Comparison of ENCODE assay signal across 28 cellular contexts in genomic region chr12:45898094-45898493, GRCh38.
"Had no signal": no experiment of that assay in that cellular context is flagged by ENCODE, and none has a peak within 500 bp of the region (broad histone marks: within the 10 kb centered on the region; RNA-seq: fewer than 3 reads in every experiment).

No MANE protein-coding gene starts in this region.

- H3K9me3 ChIP-seq: left lung, lower lobe of right lung, pancreas, right atrium auricular region, right lobe of liver, tibial nerve, uterus had no signal

- H3K27ac Mint-ChIP-seq: nephron; stimulated activated naive B cell treated with anti-CD40 and anti-IgM and Interleukin-4, amounts not matched to agents 10 μg/mL and 1 μg/mL and 100 μg/mL, for 72 hours; stimulated activated naive CD8-positive, alpha-beta T cell treated with anti-CD3 and anti-CD28 coated beads, Interleukin-15, Interleukin-2, amounts not matched to agents 100 ng/mL and 50 ng/mL, for 24 hours; type B pancreatic cell had no signal

- H3K9me3 Mint-ChIP-seq: immature natural killer cell; nephron; stimulated activated naive CD8-positive, alpha-beta T cell treated with anti-CD3 and anti-CD28 coated beads, Interleukin-15, Interleukin-2, amounts not matched to agents 100 ng/mL and 50 ng/mL, for 24 hours; type B pancreatic cell had no signal

- H3K4me3 ChIP-seq: left lung, lower lobe of right lung, pancreas, right atrium auricular region, right lobe of liver, smooth muscle cell, tibial nerve, uterus had no signal

- H3K27ac ChIP-seq: left lung, lower lobe of right lung, pancreas, right atrium auricular region, right lobe of liver, tibial nerve, uterus had no signal

- FAIRE-seq: islet of Langerhans, kidney, pancreas had no signal

- H3K27me3 ChIP-seq: left lung, pancreas, right atrium auricular region, right lobe of liver, tibial nerve, uterus had no signal

- H3K27me3 Mint-ChIP-seq: naive thymus-derived CD8-positive, alpha-beta T cell; stimulated activated naive B cell treated with anti-CD40 and anti-IgM and Interleukin-4, amounts not matched to agents 10 μg/mL and 1 μg/mL and 100 μg/mL, for 72 hours; stimulated activated naive CD8-positive, alpha-beta T cell treated with anti-CD3 and anti-CD28 coated beads, Interleukin-15, Interleukin-2, amounts not matched to agents 100 ng/mL and 50 ng/mL, for 24 hours; type B pancreatic cell had no signal

- H3K4me1 Mint-ChIP-seq: nephron; stimulated activated naive B cell treated with anti-CD40 and anti-IgM and Interleukin-4, amounts not matched to agents 10 μg/mL and 1 μg/mL and 100 μg/mL, for 72 hours had no signal

- H3K4me1 ChIP-seq: left lung, lower lobe of right lung, pancreas, right atrium auricular region, right lobe of liver, tibial nerve, uterus had no signal

- H3K4me3 Mint-ChIP-seq: immature natural killer cell; naive thymus-derived CD8-positive, alpha-beta T cell; nephron; neural crest cell; stimulated activated naive B cell treated with anti-CD40 and anti-IgM and Interleukin-4, amounts not matched to agents 10 μg/mL and 1 μg/mL and 100 μg/mL, for 72 hours; stimulated activated naive CD8-positive, alpha-beta T cell treated with anti-CD3 and anti-CD28 coated beads, Interleukin-15, Interleukin-2, amounts not matched to agents 100 ng/mL and 50 ng/mL, for 24 hours; type B pancreatic cell had no signal

- DNase-seq: hypothalamus; immature natural killer cell; kidney; left colon; left lung; lower lobe of right lung; mammary epithelial cell; mesenchymal stem cell; naive thymus-derived CD8-positive, alpha-beta T cell; nucleus accumbens; pancreas; posterior cingulate gyrus; right lobe of liver; stimulated activated CD4-positive, alpha-beta T cell treated with anti-CD3 and anti-CD28 coated beads, Interleukin-1b, Interleukin-23, amount 100 ng/mL, for 48 hours; stimulated activated CD4-positive, alpha-beta T cell treated with anti-CD3 and anti-CD28 coated beads, Interleukin-2, amount 100 ng/mL, for 48 hours; stimulated activated CD4-positive, alpha-beta T cell treated with anti-CD3 and anti-CD28 coated beads, Interleukin-4, amount 100 ng/mL, for 4 hours; stimulated activated CD8-positive, alpha-beta memory T cell treated with anti-CD3 and anti-CD28 coated beads, Interleukin-4, amount 100 ng/mL, for 48 hours; stimulated activated naive B cell treated with anti-CD40 and anti-IgM and Interleukin-4, amounts not matched to agents 10 μg/mL and 1 μg/mL and 100 μg/mL, for 72 hours; substantia nigra; uterus had no signal

- ATAC-seq: left colon; left lung; lower lobe of right lung; naive thymus-derived CD8-positive, alpha-beta T cell; pancreas; right lobe of liver; stimulated activated naive B cell treated with anti-CD40 and anti-IgM and Interleukin-4, amounts not matched to agents 10 μg/mL and 1 μg/mL and 100 μg/mL, for 72 hours had no signal
